22 cellular contexts compared by ENCODE assay signal in the genomic region with DNA sequence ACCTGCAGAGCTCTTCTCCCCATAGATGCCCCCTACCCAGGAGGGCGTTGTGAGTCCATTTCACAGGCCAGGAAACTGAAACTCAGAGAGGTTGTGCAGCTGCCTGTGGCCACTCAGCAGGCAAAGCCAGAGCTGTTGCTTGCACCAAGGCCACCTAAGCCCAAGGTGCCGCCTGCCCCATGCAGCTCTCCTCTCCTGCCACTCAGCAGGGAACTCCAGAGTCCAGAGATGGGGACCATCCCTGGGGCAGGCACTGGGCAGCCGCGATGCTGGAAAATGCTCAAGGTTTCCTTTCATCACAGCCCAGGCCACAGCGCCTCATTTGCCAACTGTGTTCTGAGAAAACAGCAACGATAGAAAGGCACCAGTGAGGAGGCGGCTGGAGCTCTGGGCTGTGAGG. TPM values are rescaled to one million over a fixed set of nuclear protein-coding genes. Genes with fewer than 3 reads are reported as not detected.
"Had no signal": no experiment of that assay in that cellular context is flagged by ENCODE, and none has a peak within 500 bp of the region (broad histone marks: within the 10 kb centered on the region; RNA-seq: fewer than 3 reads in every experiment).

No MANE protein-coding gene starts in this region.

- H3K9me3 ChIP-seq: colonic mucosa, heart left ventricle, right atrium auricular region, testis, tibial nerve had no signal

- H3K27me3 ChIP-seq: colonic mucosa, right atrium auricular region, testis had no signal

- H3K4me3 Mint-ChIP-seq: naive thymus-derived CD4-positive, alpha-beta T cell; nephron progenitor cell; stimulated activated memory B cell treated with anti-CD40 and anti-IgM and Interleukin-4, amounts not matched to agents 10 μg/mL and 1 μg/mL and 100 μg/mL, for 72 hours; stimulated activated naive CD8-positive, alpha-beta T cell treated with anti-CD3 and anti-CD28 coated beads, Interleukin-15, amount 100 ng/mL, for 72 hours had no signal

- H3K4me1 ChIP-seq: colonic mucosa, heart left ventricle, right atrium auricular region, testis, tibial nerve had no signal

- ATAC-seq: heart left ventricle; left colon; left ventricle myocardium superior; naive thymus-derived CD4-positive, alpha-beta T cell; stimulated activated memory B cell treated with anti-CD40 and anti-IgM and Interleukin-4, amounts not matched to agents 10 μg/mL and 1 μg/mL and 100 μg/mL, for 72 hours; stimulated activated naive CD8-positive, alpha-beta T cell treated with anti-CD3 and anti-CD28 coated beads, Interleukin-15, amount 100 ng/mL, for 72 hours had no signal

- H3K27ac Mint-ChIP-seq: naive thymus-derived CD4-positive, alpha-beta T cell; nephron progenitor cell; stimulated activated memory B cell treated with anti-CD40 and anti-IgM and Interleukin-4, amounts not matched to agents 10 μg/mL and 1 μg/mL and 100 μg/mL, for 72 hours; stimulated activated naive CD8-positive, alpha-beta T cell treated with anti-CD3 and anti-CD28 coated beads, Interleukin-15, amount 100 ng/mL, for 72 hours had no signal

- DNase-seq: cerebellar nuclear complex; colonic mucosa; effector CD8-positive, alpha-beta T cell; heart left ventricle; hippocampal formation; left colon; left ventricle myocardium superior; mesendoderm; naive thymus-derived CD4-positive, alpha-beta T cell; nephron progenitor cell; stimulated activated CD4-positive, alpha-beta T cell treated with anti-CD3 and anti-CD28 coated beads, Interleukin-15, amount 100 ng/mL, for 24 hours; stimulated activated CD4-positive, alpha-beta T cell treated with anti-CD3 and anti-CD28 coated beads, Interleukin-1b, Interleukin-23, amount 100 ng/mL, for 48 hours; stimulated activated CD4-positive, alpha-beta T cell treated with anti-CD3 and anti-CD28 coated beads, Interleukin-4, amount 100 ng/mL, for 24 hours; stimulated activated naive CD8-positive, alpha-beta T cell treated with anti-CD3 and anti-CD28 coated beads, Interleukin-15, amount 100 ng/mL, for 72 hours; testis had no signal

- H3K36me3 Mint-ChIP-seq: naive thymus-derived CD4-positive, alpha-beta T cell; stimulated activated memory B cell treated with anti-CD40 and anti-IgM and Interleukin-4, amounts not matched to agents 10 μg/mL and 1 μg/mL and 100 μg/mL, for 72 hours had no signal

- H3K4me1 Mint-ChIP-seq: nephron progenitor cell; stimulated activated memory B cell treated with anti-CD40 and anti-IgM and Interleukin-4, amounts not matched to agents 10 μg/mL and 1 μg/mL and 100 μg/mL, for 72 hours; stimulated activated naive CD8-positive, alpha-beta T cell treated with anti-CD3 and anti-CD28 coated beads, Interleukin-15, amount 100 ng/mL, for 72 hours had no signal

- H3K36me3 ChIP-seq: colonic mucosa, heart left ventricle, right atrium auricular region, tibial nerve had no signal

- H3K27ac ChIP-seq: colonic mucosa, dorsolateral prefrontal cortex, heart left ventricle, right atrium auricular region, testis, tibial nerve had no signal

- H3K27me3 Mint-ChIP-seq: stimulated activated memory B cell treated with anti-CD40 and anti-IgM and Interleukin-4, amounts not matched to agents 10 μg/mL and 1 μg/mL and 100 μg/mL, for 72 hours; stimulated activated naive CD8-positive, alpha-beta T cell treated with anti-CD3 and anti-CD28 coated beads, Interleukin-15, amount 100 ng/mL, for 72 hours had no signal

- H3K4me3 ChIP-seq: colonic mucosa, dorsolateral prefrontal cortex, heart left ventricle, lung, right atrium auricular region, testis, tibial nerve had no signal

- H3K9me3 Mint-ChIP-seq: naive thymus-derived CD4-positive, alpha-beta T cell; nephron progenitor cell; stimulated activated memory B cell treated with anti-CD40 and anti-IgM and Interleukin-4, amounts not matched to agents 10 μg/mL and 1 μg/mL and 100 μg/mL, for 72 hours; stimulated activated naive CD8-positive, alpha-beta T cell treated with anti-CD3 and anti-CD28 coated beads, Interleukin-15, amount 100 ng/mL, for 72 hours had no signal

RNA-seq across cellular contexts. Expression of gene CHST8, which starts 59.1 kb away (rescaled TPM):
- total RNA-seq: colonic mucosa; fibroblast of lung; kidney epithelial cell; left colon; left ventricle myocardium superior; naive thymus-derived CD4-positive, alpha-beta T cell had no signal
- polyA plus RNA-seq: fibroblast of lung; naive thymus-derived CD4-positive, alpha-beta T cell had no signal
